Comparison of ENCODE assay signal across 1 cellular context in genomic region chr16:17375388-17376304, GRCh38.
TF ChIP-seq lines count a peak whose summit lies in the region.

No MANE protein-coding gene starts in this region.

TF ChIP-seq in GM23338, 12 proteins besides CTCF, POLR2A, EP300 and RAD21 (continued from another document):
- no peak for TF ChIP-seq ZNF462 (CRISPR knock-in tag; IDR thresholded peaks at IDR 0.05)
- no peak for TF ChIP-seq JUNB (IDR thresholded peaks at IDR 0.05; ENCODE audit: unreplicated experiment)
- no peak for TF ChIP-seq ETS1 (IDR thresholded peaks at IDR 0.05)
- no peak for TF ChIP-seq REST (IDR thresholded peaks at IDR 0.05; ENCODE audit: unreplicated experiment)
- no peak for TF ChIP-seq EZH2 (IDR thresholded peaks at IDR 0.05; ENCODE audit: low read depth, unreplicated experiment)
- TF ChIP-seq ZNF114 (CRISPR knock-in tag; IDR thresholded peaks at IDR 0.05), result no peak
- TF ChIP-seq NANOG (IDR thresholded peaks at IDR 0.05; ENCODE audit: borderline replicate concordance), result no peak
